ENCODE assay signal across 8 cellular contexts in the genomic region with DNA sequence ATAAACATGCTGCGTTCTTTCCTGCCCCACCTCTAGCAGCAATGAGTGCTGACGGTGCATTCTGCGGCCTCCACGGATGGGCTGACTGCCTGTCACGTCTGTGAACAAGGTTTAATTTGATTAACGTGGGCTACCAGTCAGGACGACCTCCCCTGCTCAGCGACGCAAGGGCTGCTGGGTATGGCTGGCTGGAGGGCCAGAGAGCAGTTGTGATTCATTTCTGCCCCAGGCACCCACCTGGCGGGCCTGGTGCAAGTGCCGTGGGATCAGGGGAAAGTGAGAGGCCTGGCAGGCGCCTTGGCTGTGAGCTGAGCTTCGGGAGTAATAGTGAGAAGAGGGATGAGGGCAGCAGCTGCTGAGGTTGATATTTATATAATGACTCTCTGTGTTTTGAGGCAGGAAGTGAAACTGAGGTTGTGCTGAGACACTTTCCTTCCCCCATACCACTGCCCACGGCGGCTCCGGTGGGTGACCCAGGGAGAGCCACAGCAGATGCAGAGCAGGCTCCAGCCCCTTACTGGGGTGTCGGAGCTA.
DNase-seq lines count a peak whose midpoint lies in the region; ATAC-seq and TF ChIP-seq lines count a peak whose summit lies in the region.

No MANE protein-coding gene starts in this region.

- H3K4me1 Mint-ChIP-seq in activated T-cell treated with anti-CD3 and anti-CD28 coated beads, Interleukin-2, amount 50 U/mL, for 72 hours (ENCODE audit: low read depth): peaks cover 30% of the 10 kb centered on the region

- no peak overlapping the region for H3K27ac Mint-ChIP-seq in activated T-cell treated with anti-CD3 and anti-CD28 coated beads, Interleukin-2, amount 50 U/mL, for 72 hours

- CTCF ChIA-PET in GM10248 (lab: Yijun Ruan, JAX): interaction anchor here (0.9 kb wide), 1 partner anchor 195 kb away, joined by 3 read pairs; no protein-coding TSS in a partner anchor

- no peaks in the 10 kb centered on the region for H3K36me3 Mint-ChIP-seq in activated T-cell treated with anti-CD3 and anti-CD28 coated beads, Interleukin-2, amount 50 U/mL, for 72 hours (ENCODE audit: insufficient read depth in 2 of 2)

- POLR2A ChIA-PET in GM10248 (lab: Yijun Ruan, JAX): no interaction called here

- no peaks in the 10 kb centered on the region for H3K27me3 Mint-ChIP-seq in activated T-cell treated with anti-CD3 and anti-CD28 coated beads, Interleukin-2, amount 50 U/mL, for 72 hours (ENCODE audit: low read depth)

- no peak for TF ChIP-seq CTCF in GM10248 (IDR thresholded peaks at IDR 0.05; ENCODE audit: control extremely low read depth, extremely low read depth, low read depth, missing control alignments)

- DNase-seq in GM10248 (ENCODE audit: extremely low spot score): peak; percentile 67
- DNase-seq in activated T-cell treated with anti-CD3 and anti-CD28 coated beads, Interleukin-2, amount 50 U/mL, for 72 hours: peak; percentile 57 to 68
- DNase-seq in stimulated activated CD8-positive, alpha-beta memory T cell treated with anti-CD3 and anti-CD28 coated beads, Interleukin-15, amount 100 ng/mL, for 48 hours (ENCODE audit: low read depth in 2 of 2): peak; percentile 49 to 54
- DNase-seq in NCI-H1436 treated with DMSO at 0.1 percent for 48 hours (lab: John Stamatoyannopoulos, UW): no peak
- no peak for DNase-seq in HCEC 1CT
- DNase-seq in NK-92 treated with Interleukin-12 subunit alpha and Interleukin-12 subunit beta, amount 100 ng/mL, for 24 hours (lab: John Stamatoyannopoulos, UW): no peak

- no peaks in the 10 kb centered on the region for H3K9me3 Mint-ChIP-seq in activated T-cell treated with anti-CD3 and anti-CD28 coated beads, Interleukin-2, amount 50 U/mL, for 72 hours

- ATAC-seq in GM21367 (IDR thresholded peaks at IDR 0.05; ENCODE audit: unreplicated experiment) (peak; percentile 96), HG03521 (IDR thresholded peaks at IDR 0.05; ENCODE audit: unreplicated experiment) (peak; percentile 98)
- ATAC-seq in activated T-cell treated with anti-CD3 and anti-CD28 coated beads, Interleukin-2, amount 50 U/mL, for 72 hours (replicated peaks in 1 of 2): peak; percentile 90 to 95

- H3K4me3 Mint-ChIP-seq in activated T-cell treated with anti-CD3 and anti-CD28 coated beads, Interleukin-2, amount 50 U/mL, for 72 hours: peak overlapping the region in 1 of 2 donors; percentile 25

Comparison
In these comparisons a context has a peak if more than half of its experiments do, and no peak if none do; other contexts are left out.
1. DNase-seq: peak in GM10248 (single experiment), activated T-cell treated with anti-CD3 and anti-CD28 coated beads, Interleukin-2, amount 50 U/mL, for 72 hours (2 of 2) and stimulated activated CD8-positive, alpha-beta memory T cell treated with anti-CD3 and anti-CD28 coated beads, Interleukin-15, amount 100 ng/mL, for 48 hours (2 of 2); none in NCI-H1436 treated with DMSO at 0.1 percent for 48 hours (single experiment), HCEC 1CT (single experiment) and NK-92 treated with Interleukin-12 subunit alpha and Interleukin-12 subunit beta, amount 100 ng/mL, for 24 hours (single experiment).
2. Peak in every context shown above with its lines, with median percentiles within 50 percentile points of each other: ATAC-seq.